17 cellular contexts compared by ENCODE assay signal in the genomic region with DNA sequence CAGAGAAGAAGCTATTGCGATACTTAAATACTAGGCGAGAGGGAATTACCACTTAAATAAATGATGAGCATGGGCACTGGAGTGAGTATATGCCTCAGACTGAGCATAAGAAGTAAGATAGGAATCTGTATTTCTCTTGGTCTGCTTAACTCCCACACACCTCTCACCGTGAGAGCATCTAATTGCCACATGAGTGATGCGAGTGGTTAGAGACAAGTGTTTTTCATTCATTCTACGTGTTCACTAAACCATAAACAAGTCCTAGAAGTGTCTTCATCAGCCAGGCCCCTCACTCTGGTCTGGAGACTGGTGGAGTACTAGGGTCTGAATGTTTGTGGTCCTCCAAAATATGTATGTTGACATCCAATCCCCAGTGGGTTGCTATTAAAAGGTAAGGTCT.
DNase-seq lines count a peak whose midpoint lies in the region; ATAC-seq and FAIRE-seq lines count a peak whose summit lies in the region.
"Had no signal": no experiment of that assay in that cellular context is flagged by ENCODE, and none has a peak within 500 bp of the region (broad histone marks: within the 10 kb centered on the region; RNA-seq: fewer than 3 reads in every experiment).

No MANE protein-coding gene starts in this region.

- no peak for FAIRE-seq in RCC 7860 (lab: Jason Lieb, UNC)
- FAIRE-seq: D721Med, H1 had no signal

- no peak overlapping the region for H3K9ac ChIP-seq in mesenchymal stem cell (ENCODE audit: low read length)
- H3K9ac ChIP-seq: BLaER1 treated with 17β-estradiol and CSF1 and Interleukin-3, amounts not matched to agents 10 nM and 100 nM; KMS-11 had no signal

- H3K36me3 ChIP-seq in mesenchymal stem cell (ENCODE audit: control insufficient read depth in 1 of 2, insufficient read depth in 2 of 2, low read depth in 1 of 2, low read length in 2 of 2) = no peaks in the 10 kb centered on the region
- H3K36me3 ChIP-seq: BLaER1 treated with 17β-estradiol and CSF1 and Interleukin-3, amounts not matched to agents 10 nM and 100 nM had no signal

- no peaks in the 10 kb centered on the region for H3K4me1 ChIP-seq in mesenchymal stem cell (ENCODE audit: control insufficient read depth, insufficient read depth, low read depth, low read length)
- H3K4me1 ChIP-seq: BLaER1 treated with 17β-estradiol and CSF1 and Interleukin-3, amounts not matched to agents 10 nM and 100 nM had no signal

- H3K4me3 Mint-ChIP-seq in activated naive CD4-positive, alpha-beta T cell treated with anti-CD3 and anti-CD28 coated beads for 36 hours = no peak overlapping the region
- H3K4me3 Mint-ChIP-seq: B cell; CD8-positive, alpha-beta T cell; H9 had no signal

- H3K23ac ChIP-seq in mesenchymal stem cell (ENCODE audit: low read length in 2 of 2) = no peak overlapping the region

- H2BK15ac ChIP-seq in mesenchymal stem cell (ENCODE audit: low read depth, poor library complexity, severe bottlenecking) = no peak overlapping the region

- no peak overlapping the region for H2BK5ac ChIP-seq in mesenchymal stem cell (ENCODE audit: low read depth, low read length, poor library complexity, severe bottlenecking)

- H3K9me3 Mint-ChIP-seq in activated naive CD4-positive, alpha-beta T cell treated with anti-CD3 and anti-CD28 coated beads for 36 hours = no peaks in the 10 kb centered on the region
- H3K9me3 Mint-ChIP-seq: CD8-positive, alpha-beta T cell; H9 had no signal

- H2BK120ac ChIP-seq in mesenchymal stem cell (ENCODE audit: low read depth, low read length) = no peak overlapping the region

- peaks cover 3% of the 10 kb centered on the region for H3K4me1 Mint-ChIP-seq in activated naive CD4-positive, alpha-beta T cell treated with anti-CD3 and anti-CD28 coated beads for 36 hours (ENCODE audit: low read depth)
- H3K4me1 Mint-ChIP-seq: B cell had no signal

- H3K18ac ChIP-seq in mesenchymal stem cell (ENCODE audit: low read depth in 1 of 2, low read length in 2 of 2) = no peak overlapping the region

- no peak overlapping the region for H2BK12ac ChIP-seq in mesenchymal stem cell (ENCODE audit: low read length in 2 of 2)

- CTCF ChIA-PET in activated naive CD4-positive, alpha-beta T cell treated with anti-CD3 and anti-CD28 coated beads for 36 hours (lab: Charles Lee) = no interaction called here

- H3K4me2 ChIP-seq in mesenchymal stem cell (ENCODE audit: low read length, poor library complexity, severe bottlenecking) = no peak overlapping the region
- H3K4me2 ChIP-seq: BLaER1 treated with 17β-estradiol and CSF1 and Interleukin-3, amounts not matched to agents 10 nM and 100 nM; KMS-11 had no signal

- no peaks in the 10 kb centered on the region for H3K36me3 Mint-ChIP-seq in activated naive CD4-positive, alpha-beta T cell treated with anti-CD3 and anti-CD28 coated beads for 36 hours (ENCODE audit: low read depth)
- H3K36me3 Mint-ChIP-seq: CD8-positive, alpha-beta T cell had no signal

- H3K4me3 ChIP-seq in mesenchymal stem cell (ENCODE audit: insufficient read depth in 1 of 2, low read depth in 1 of 2, low read length in 2 of 2) = no peak overlapping the region
- H3K4me3 ChIP-seq: BLaER1 treated with 17β-estradiol and CSF1 and Interleukin-3, amounts not matched to agents 10 nM and 100 nM had no signal

- H3K27ac ChIP-seq in mesenchymal stem cell (ENCODE audit: low read length, poor library complexity, severe bottlenecking) = no peak overlapping the region
- H3K27ac ChIP-seq: BLaER1 treated with 17β-estradiol and CSF1 and Interleukin-3, amounts not matched to agents 10 nM and 100 nM; HL-60; KMS-11 had no signal

- H3K9me3 ChIP-seq in mesenchymal stem cell (ENCODE audit: control insufficient read depth, low read length) = no peaks in the 10 kb centered on the region
- H3K9me3 ChIP-seq: BLaER1 treated with 17β-estradiol and CSF1 and Interleukin-3, amounts not matched to agents 10 nM and 100 nM had no signal

- ATAC-seq in GM19455 (IDR thresholded peaks at IDR 0.05; ENCODE audit: unreplicated experiment) = no peak
- ATAC-seq: CD8-positive, alpha-beta T cell had no signal

- 67% methylated on average over 3 of the region's 5 CpGs for WGBS in mesenchymal stem cell

- no peaks in the 10 kb centered on the region for H3K27me3 ChIP-seq in mesenchymal stem cell (ENCODE audit: control insufficient read depth in 1 of 2, insufficient read depth in 1 of 2, low read length in 2 of 2)
- H3K27me3 ChIP-seq: BLaER1 treated with 17β-estradiol and CSF1 and Interleukin-3, amounts not matched to agents 10 nM and 100 nM had no signal

- peak; percentile 10 for DNase-seq in DMS53 (lab: John Stamatoyannopoulos, UW)
- no peak for DNase-seq in DMS53 treated with DMSO at 0.1 percent for 48 hours (lab: John Stamatoyannopoulos, UW; ENCODE audit: unreplicated experiment)
- DNase-seq in RCC 7860 (ENCODE audit: low spot score) = peak; percentile 10
- DNase-seq in mesenchymal stem cell = no peak
- no peak for DNase-seq in activated gamma-delta T cell (lab: John Stamatoyannopoulos, UW)
- DNase-seq in activated naive CD4-positive, alpha-beta T cell treated with anti-CD3 and anti-CD28 coated beads for 36 hours = no peak
- DNase-seq: CD8-positive, alpha-beta T cell; DMS79 treated with DMSO at 0.1 percent for 48 hours; GF-D8; H9 had no signal

- H4K8ac ChIP-seq in mesenchymal stem cell (ENCODE audit: low read length) = no peak overlapping the region

- intact Hi-C loops in activated naive CD4-positive, alpha-beta T cell treated with anti-CD3 and anti-CD28 coated beads for 36 hours (cut with micrococcal nuclease) = no loop called here

- H2AK5ac ChIP-seq in mesenchymal stem cell (ENCODE audit: low read length, severe bottlenecking) = peak overlapping the region; percentile 69

- H3K14ac ChIP-seq in mesenchymal stem cell (ENCODE audit: low read length in 2 of 2) = no peak overlapping the region

- no peak overlapping the region for H2AFZ ChIP-seq in mesenchymal stem cell (ENCODE audit: low read depth, low read length)

- no peak overlapping the region for H3K4ac ChIP-seq in mesenchymal stem cell (ENCODE audit: low read depth in 1 of 2, low read length in 2 of 2)

- H3K27ac Mint-ChIP-seq in activated naive CD4-positive, alpha-beta T cell treated with anti-CD3 and anti-CD28 coated beads for 36 hours = no peak overlapping the region
- H3K27ac Mint-ChIP-seq: B cell; CD8-positive, alpha-beta T cell; H9 had no signal

- H3K79me1 ChIP-seq in mesenchymal stem cell (replicated peaks; ENCODE audit: low read length, poor library complexity, severe bottlenecking) = no peaks in the 10 kb centered on the region

- H4K91ac ChIP-seq in mesenchymal stem cell (ENCODE audit: low read length) = no peak overlapping the region

- no peaks in the 10 kb centered on the region for H3K27me3 Mint-ChIP-seq in activated naive CD4-positive, alpha-beta T cell treated with anti-CD3 and anti-CD28 coated beads for 36 hours (ENCODE audit: low read depth)

Comparison
In these comparisons a context has a peak if more than half of its experiments do, and no peak if none do; other contexts are left out.
1. DNase-seq: peak in DMS53 (single experiment) and RCC 7860 (single experiment); none in DMS53 treated with DMSO at 0.1 percent for 48 hours (single experiment), mesenchymal stem cell (single experiment), activated gamma-delta T cell (single experiment) and activated naive CD4-positive, alpha-beta T cell treated with anti-CD3 and anti-CD28 coated beads for 36 hours (single experiment).